Comparison of ENCODE assay signal across 25 cellular contexts in the genomic region with DNA sequence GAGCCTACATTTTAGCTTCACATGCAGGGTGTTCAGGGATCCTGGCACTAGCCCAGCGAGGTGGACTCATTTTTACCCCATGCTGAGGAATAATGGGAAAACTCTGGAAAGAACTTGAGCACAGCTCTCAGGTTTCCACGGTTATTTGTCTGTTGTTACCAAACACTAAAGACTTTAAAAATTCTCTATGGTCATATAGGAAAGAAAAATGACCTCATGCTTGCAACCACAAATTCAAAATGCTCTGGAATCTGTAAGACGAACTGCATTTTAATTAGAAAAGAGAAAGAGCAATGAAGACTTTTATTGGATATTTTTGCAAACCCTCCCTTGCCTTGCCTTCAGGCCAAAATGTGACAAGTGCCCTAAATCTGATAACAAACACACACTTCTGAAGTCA.
A peak's percentile ranks its signal among the peaks of the same experiment; 100 is the strongest.
DNase-seq lines count a peak whose midpoint lies in the region; ATAC-seq and TF ChIP-seq lines count a peak whose summit lies in the region.
"Had no signal": no experiment of that assay in that cellular context is flagged by ENCODE, and none has a peak within 500 bp of the region (broad histone marks: within the 10 kb centered on the region; RNA-seq: fewer than 3 reads in every experiment).

No MANE protein-coding gene starts in this region.

- no peaks in the 10 kb centered on the region for H3K9me3 ChIP-seq in MG63
- H3K9me3 ChIP-seq: esophagus squamous epithelium, heart left ventricle, left ventricle myocardium inferior, mucosa of descending colon, transverse colon had no signal

- H3K4me3 Mint-ChIP-seq in chondrocyte (ENCODE audit: unreplicated experiment) (no peak overlapping the region), mesothelial cell of epicardium (no peak overlapping the region)
- H3K4me3 Mint-ChIP-seq: activated CD8-positive, alpha-beta T cell treated with anti-CD3 and anti-CD28 coated beads for 36 hours; activated naive CD4-positive, alpha-beta T cell treated with anti-CD3 and anti-CD28 coated beads for 36 hours; stimulated activated naive CD8-positive, alpha-beta T cell treated with anti-CD3 and anti-CD28 coated beads, Interleukin-15, Interleukin-2, amounts not matched to agents 100 ng/mL and 50 ng/mL, for 24 hours had no signal

- H3K4me3 ChIP-seq in MG63, result no peak overlapping the region
- H3K4me3 ChIP-seq: esophagus squamous epithelium, heart left ventricle, left ventricle myocardium inferior, mucosa of descending colon, smooth muscle cell, transverse colon had no signal

- TF ChIP-seq CTCF in chondrocyte (IDR thresholded peaks at IDR 0.05), result no peak
- TF ChIP-seq CTCF in mesothelial cell of epicardium (IDR thresholded peaks at IDR 0.05; ENCODE audit: unreplicated experiment), result no peak

- H3K27me3 Mint-ChIP-seq in chondrocyte (ENCODE audit: low read depth), result no peaks in the 10 kb centered on the region
- H3K27me3 Mint-ChIP-seq in mesothelial cell of epicardium (ENCODE audit: low read depth), result peaks cover 2% of the 10 kb centered on the region
- H3K27me3 Mint-ChIP-seq: activated CD8-positive, alpha-beta T cell treated with anti-CD3 and anti-CD28 coated beads for 36 hours; stimulated activated naive CD8-positive, alpha-beta T cell treated with anti-CD3 and anti-CD28 coated beads, Interleukin-15, Interleukin-2, amounts not matched to agents 100 ng/mL and 50 ng/mL, for 24 hours had no signal

- H3K4me1 Mint-ChIP-seq in chondrocyte (ENCODE audit: low read depth) (peaks cover 19% of the 10 kb centered on the region), mesothelial cell of epicardium (peaks cover 22% of the 10 kb centered on the region)

- no peaks in the 10 kb centered on the region for H3K27me3 ChIP-seq in MG63
- H3K27me3 ChIP-seq: esophagus squamous epithelium, heart left ventricle, transverse colon had no signal

- H3K9me3 Mint-ChIP-seq in chondrocyte (ENCODE audit: low read depth) (no peaks in the 10 kb centered on the region), mesothelial cell of epicardium (no peaks in the 10 kb centered on the region)
- H3K9me3 Mint-ChIP-seq: activated naive CD4-positive, alpha-beta T cell treated with anti-CD3 and anti-CD28 coated beads for 36 hours; stimulated activated naive CD8-positive, alpha-beta T cell treated with anti-CD3 and anti-CD28 coated beads, Interleukin-15, Interleukin-2, amounts not matched to agents 100 ng/mL and 50 ng/mL, for 24 hours had no signal

- H3K36me3 ChIP-seq in MG63, result no peaks in the 10 kb centered on the region
- H3K36me3 ChIP-seq: esophagus squamous epithelium, heart left ventricle, left ventricle myocardium inferior, transverse colon had no signal

- H3K27ac Mint-ChIP-seq in chondrocyte (ENCODE audit: unreplicated experiment), result peak overlapping the region; percentile 49
- peak overlapping the region; percentile 16 for H3K27ac Mint-ChIP-seq in mesothelial cell of epicardium
- H3K27ac Mint-ChIP-seq: activated CD8-positive, alpha-beta T cell treated with anti-CD3 and anti-CD28 coated beads for 36 hours; activated naive CD4-positive, alpha-beta T cell treated with anti-CD3 and anti-CD28 coated beads for 36 hours; stimulated activated naive CD8-positive, alpha-beta T cell treated with anti-CD3 and anti-CD28 coated beads, Interleukin-15, Interleukin-2, amounts not matched to agents 100 ng/mL and 50 ng/mL, for 24 hours had no signal

- no peak for ATAC-seq in HG03139 (IDR thresholded peaks at IDR 0.05; ENCODE audit: unreplicated experiment)
- ATAC-seq: activated CD8-positive, alpha-beta T cell treated with anti-CD3 and anti-CD28 coated beads for 36 hours; heart left ventricle; mucosa of descending colon; SK-N-SH treated with all-trans-retinoic acid at 6 μM for 48 hours had no signal

- H3K36me3 Mint-ChIP-seq in chondrocyte (ENCODE audit: low read depth) (no peaks in the 10 kb centered on the region), mesothelial cell of epicardium (no peaks in the 10 kb centered on the region)

- DNase-seq in EH (ENCODE audit: low read depth) (peak; percentile 60), MG63 (peak; percentile 21), chondrocyte (ENCODE audit: low spot score) (no peak), mesothelial cell of epicardium (ENCODE audit: low spot score in 2 of 2, unreplicated experiment in 2 of 2) (no peak), SHP77 treated with DMSO at 0.1 percent for 48 hours (lab: John Stamatoyannopoulos, UW) (no peak), SIG-M5 treated with dmso at 0.1 percent for 504 hours (lab: John Stamatoyannopoulos, UW; ENCODE audit: unreplicated experiment) (no peak), NCI-H524 (lab: John Stamatoyannopoulos, UW) (no peak)
- DNase-seq: activated CD8-positive, alpha-beta T cell treated with anti-CD3 and anti-CD28 coated beads for 36 hours; activated naive CD4-positive, alpha-beta T cell treated with anti-CD3 and anti-CD28 coated beads for 36 hours; activated T-cell treated with anti-CD3 and anti-CD28 coated beads, Interleukin-2, amount 50 U/mL, for 1 hour; anterior cingulate cortex; esophagus squamous epithelium; heart left ventricle; KBM-7; left ventricle myocardium inferior; mucosa of descending colon; NCI-H187; NCI-H446 treated with DMSO at 0.1 percent for 48 hours; stimulated activated CD4-positive, alpha-beta T cell treated with anti-CD3 and anti-CD28 coated beads, Interleukin-4, amount 100 ng/mL, for 1 hour; T-helper 9 cell; transverse colon had no signal

Comparison
In these comparisons a context has a peak if more than half of its experiments do, and no peak if none do; other contexts are left out.
1. DNase-seq: peak in EH (single experiment) and MG63 (single experiment); none in chondrocyte (single experiment), mesothelial cell of epicardium (0 of 2), SHP77 treated with DMSO at 0.1 percent for 48 hours (single experiment), SIG-M5 treated with dmso at 0.1 percent for 504 hours (single experiment) and NCI-H524 (0 of 2).